ENCODE assay signal across 21 cellular contexts in genomic region chr3:138389144-138389601, GRCh38. TPM values are rescaled to one million over a fixed set of nuclear protein-coding genes. Genes with fewer than 3 reads are reported as not detected.
DNase-seq lines count a peak whose midpoint lies in the region; ATAC-seq and TF ChIP-seq lines count a peak whose summit lies in the region.
"Had no signal": no experiment of that assay in that cellular context is flagged by ENCODE, and none has a peak within 500 bp of the region (broad histone marks: within the 10 kb centered on the region; RNA-seq: fewer than 3 reads in every experiment).

No MANE protein-coding gene starts in this region.

- H3K4me1 ChIP-seq in gastroesophageal sphincter: peaks cover 3 to 18% (median 12%) of the 10 kb centered on the region in 3 donors
- peaks cover 13% of the 10 kb centered on the region for H3K4me1 ChIP-seq in ovary (ENCODE audit: insufficient read depth)
- no peaks in the 10 kb centered on the region for H3K4me1 ChIP-seq in BE2C

- TF ChIP-seq POLR2A in gastroesophageal sphincter (IDR thresholded peaks at IDR 0.05): no peak
- no peak for TF ChIP-seq POLR2A in ovary (IDR thresholded peaks at IDR 0.05)

- H3K4me1 Mint-ChIP-seq in activated T-helper 17 cell treated with anti-CD3 and anti-CD28 coated beads, Interleukin-2, amount 50 U/mL, for 72 hours: no peaks in the 10 kb centered on the region
- H3K4me1 Mint-ChIP-seq: activated B cell treated with CpG ODN at 0.5 μM for 24 hours; activated CD8-positive, alpha-beta memory T cell treated with anti-CD3 and anti-CD28 coated beads, Interleukin-2, amount 10 ng/mL, durations not matched to agents 7 days and 5 days; stimulated activated naive CD8-positive, alpha-beta T cell treated with anti-CD3 and anti-CD28 coated beads, Interleukin-15, amount 100 ng/mL, for 72 hours had no signal

- 76 to 92% methylated on average over 5 to 6 of the region's 6 CpGs for WGBS in gastroesophageal sphincter (ENCODE audit: low coverage in 1 of 2), 2 donors
- WGBS in ovary, 3 donors: 47 to 64% (median 49%) methylated on average over 6 of the region's 6 CpGs

- H3K4me3 ChIP-seq in AG04450 (ENCODE audit: low read depth, low read length) (no peak overlapping the region), gastroesophageal sphincter (no peak overlapping the region), ovary (no peak overlapping the region), BE2C (ENCODE audit: low read depth, low read length) (no peak overlapping the region)
- H3K4me3 ChIP-seq: left lung had no signal

- H3K27ac Mint-ChIP-seq in activated T-helper 17 cell treated with anti-CD3 and anti-CD28 coated beads, Interleukin-2, amount 50 U/mL, for 72 hours: no peak overlapping the region
- H3K27ac Mint-ChIP-seq: activated B cell treated with CpG ODN at 0.5 μM for 24 hours; activated CD8-positive, alpha-beta memory T cell treated with anti-CD3 and anti-CD28 coated beads, Interleukin-2, amount 10 ng/mL, durations not matched to agents 7 days and 5 days; stimulated activated naive CD8-positive, alpha-beta T cell treated with anti-CD3 and anti-CD28 coated beads, Interleukin-15, amount 100 ng/mL, for 72 hours had no signal

- no peak for TF ChIP-seq CTCF in AG04450 (IDR thresholded peaks at IDR 0.05; ENCODE audit: low read depth, low read length)
- no peak for TF ChIP-seq CTCF in gastroesophageal sphincter (IDR thresholded peaks at IDR 0.05)
- TF ChIP-seq CTCF in ovary (IDR thresholded peaks at IDR 0.05): no peak
- TF ChIP-seq CTCF in BE2C (IDR thresholded peaks at IDR 0.05; ENCODE audit: low read depth, low read length): no peak

- no peak for TF ChIP-seq EP300 in gastroesophageal sphincter (IDR thresholded peaks at IDR 0.05)
- no peak for TF ChIP-seq EP300 in ovary (IDR thresholded peaks at IDR 0.05)

- no peaks in the 10 kb centered on the region for H3K9me3 Mint-ChIP-seq in activated T-helper 17 cell treated with anti-CD3 and anti-CD28 coated beads, Interleukin-2, amount 50 U/mL, for 72 hours
- H3K9me3 Mint-ChIP-seq: activated B cell treated with CpG ODN at 0.5 μM for 24 hours; stimulated activated naive CD8-positive, alpha-beta T cell treated with anti-CD3 and anti-CD28 coated beads, Interleukin-15, amount 100 ng/mL, for 72 hours had no signal

- intact Hi-C loops in ovary (cut with DNase I): no loop called here

- H3K27me3 Mint-ChIP-seq in activated T-helper 17 cell treated with anti-CD3 and anti-CD28 coated beads, Interleukin-2, amount 50 U/mL, for 72 hours: peaks cover 6% of the 10 kb centered on the region

- H3K27me3 ChIP-seq in AG04450 (ENCODE audit: control insufficient read depth, insufficient read depth, low read length): no peaks in the 10 kb centered on the region
- H3K27me3 ChIP-seq in gastroesophageal sphincter: no peaks in the 10 kb centered on the region
- no peaks in the 10 kb centered on the region for H3K27me3 ChIP-seq in ovary
- no peaks in the 10 kb centered on the region; the same call in 1 of the 2 replicates for H3K27me3 ChIP-seq in BE2C
- H3K27me3 ChIP-seq: left lung had no signal

- H3K36me3 ChIP-seq in gastroesophageal sphincter: no peaks in the 10 kb centered on the region
- no peaks in the 10 kb centered on the region for H3K36me3 ChIP-seq in ovary
- no peaks in the 10 kb centered on the region for H3K36me3 ChIP-seq in BE2C
- H3K36me3 ChIP-seq: left lung had no signal

- CTCF ChIA-PET in AG04450 (lab: Charles Lee): no interaction called here

- H3K9me3 ChIP-seq in AG04450 (ENCODE audit: control insufficient read depth, insufficient read depth, low read length) (no peaks in the 10 kb centered on the region; the same call in 1 of the 2 replicates), gastroesophageal sphincter (no peaks in the 10 kb centered on the region), ovary (no peaks in the 10 kb centered on the region), BE2C (no peaks in the 10 kb centered on the region)
- H3K9me3 ChIP-seq: left lung had no signal

- H3K4me3 Mint-ChIP-seq in activated T-helper 17 cell treated with anti-CD3 and anti-CD28 coated beads, Interleukin-2, amount 50 U/mL, for 72 hours: no peak overlapping the region
- H3K4me3 Mint-ChIP-seq: activated B cell treated with CpG ODN at 0.5 μM for 24 hours; activated CD8-positive, alpha-beta memory T cell treated with anti-CD3 and anti-CD28 coated beads, Interleukin-2, amount 10 ng/mL, durations not matched to agents 7 days and 5 days; brain; stimulated activated naive CD8-positive, alpha-beta T cell treated with anti-CD3 and anti-CD28 coated beads, Interleukin-15, amount 100 ng/mL, for 72 hours had no signal

- POLR2A ChIA-PET in AG04450 (lab: Yijun Ruan, JAX): no interaction called here

- H3K36me3 Mint-ChIP-seq in activated T-helper 17 cell treated with anti-CD3 and anti-CD28 coated beads, Interleukin-2, amount 50 U/mL, for 72 hours (ENCODE audit: low read depth): no peaks in the 10 kb centered on the region
- H3K36me3 Mint-ChIP-seq: activated CD8-positive, alpha-beta memory T cell treated with anti-CD3 and anti-CD28 coated beads, Interleukin-2, amount 10 ng/mL, durations not matched to agents 7 days and 5 days had no signal

- ATAC-seq in activated T-helper 17 cell treated with anti-CD3 and anti-CD28 coated beads, Interleukin-2, amount 50 U/mL, for 72 hours (replicated peaks): peak; percentile 56
- peak; percentile 6 for ATAC-seq in gastroesophageal sphincter
- ATAC-seq in GM21447 (IDR thresholded peaks at IDR 0.05; ENCODE audit: unreplicated experiment): no peak
- no peak for ATAC-seq in GM19452 (IDR thresholded peaks at IDR 0.05; ENCODE audit: unreplicated experiment)
- ATAC-seq: activated CD8-positive, alpha-beta memory T cell treated with anti-CD3 and anti-CD28 coated beads, Interleukin-2, amount 10 ng/mL, durations not matched to agents 7 days and 5 days; stimulated activated naive CD8-positive, alpha-beta T cell treated with anti-CD3 and anti-CD28 coated beads, Interleukin-15, amount 100 ng/mL, for 72 hours had no signal

- DNase-seq in AG04450 (ENCODE audit: low read depth, low spot score) (no peak), ovary (peak in 1 of 5 donors; percentile 60), GM19240 (ENCODE audit: insufficient read length, low spot score) (no peak), BE2C (no peak)
- DNase-seq: activated B cell treated with CpG ODN at 0.5 μM for 24 hours; activated CD8-positive, alpha-beta memory T cell treated with anti-CD3 and anti-CD28 coated beads, Interleukin-2, amount 10 ng/mL, durations not matched to agents 7 days and 5 days; activated naive CD4-positive, alpha-beta T cell; effector memory CD4-positive, alpha-beta T cell; left lung; NCI-H1105 treated with DMSO at 0.1 percent for 48 hours; NK-92 treated with Interleukin-12 subunit alpha and Interleukin-12 subunit beta, amount 100 ng/mL, for 24 hours; RPMI8226; stimulated activated naive CD8-positive, alpha-beta T cell treated with anti-CD3 and anti-CD28 coated beads, Interleukin-15, amount 100 ng/mL, for 72 hours; T-helper 1 cell had no signal

- H3K27ac ChIP-seq in AG04450 (ENCODE audit: low read depth, low read length) (peak overlapping the region; percentile 84), gastroesophageal sphincter (peak overlapping the region in 2 of 4 donors; percentile 79 to 83), ovary (peak overlapping the region; percentile 54 to 73)
- H3K27ac ChIP-seq: KMS-11, left lung had no signal

RNA-seq across cellular contexts. Expression of gene MRAS, which starts 40.8 kb away (rescaled TPM):
- polyA plus RNA-seq in AG04450 (2011; rRNA removed) (58.3 and 59.1 TPM in 2 replicates), ovary (10 to 100 TPM; 46.4 to 76.2 TPM)
- polyA minus RNA-seq in AG04450 (2011; rRNA and poly(A)+ RNA removed): 45.8 and 60.2 TPM in 2 replicates
- total RNA-seq in activated T-helper 17 cell treated with anti-CD3 and anti-CD28 coated beads, Interleukin-2, amount 50 U/mL, for 72 hours: under 1 TPM; 0.37 to 0.67 TPM
- total RNA-seq in gastroesophageal sphincter (10 to 100 TPM; 31.8 to 58.1 (median 51.8) TPM), ovary (100 to 1,000 TPM in 2 of 7 donors, 10 to 100 TPM in 5; 35.9 to 148 (median 86.0) TPM)
- polyA plus RNA-seq in BE2C (2012; ENCODE audit: insufficient read depth, insufficient read length, low read depth): 0.36 TPM
- total RNA-seq: activated CD8-positive, alpha-beta memory T cell treated with anti-CD3 and anti-CD28 coated beads, Interleukin-2, amount 10 ng/mL, durations not matched to agents 7 days and 5 days had no signal

RNA-seq across cellular contexts. Expression of gene ESYT3, which starts 45.2 kb away (rescaled TPM):
- polyA plus RNA-seq in AG04450 (2011; rRNA removed) (0.01 TPM in 1 of 2 replicates, not detected in the other), ovary (under 1 TPM; 0.53 to 0.70 TPM)
- polyA minus RNA-seq in AG04450 (2011; rRNA and poly(A)+ RNA removed): not detected in 2 replicates
- total RNA-seq in activated T-helper 17 cell treated with anti-CD3 and anti-CD28 coated beads, Interleukin-2, amount 50 U/mL, for 72 hours: under 1 TPM; 0.09 to 0.37 TPM
- total RNA-seq in gastroesophageal sphincter (1 to 10 TPM in 3 of 4 donors, under 1 TPM in 1; 0.93 to 1.9 (median 1.4) TPM), ovary (1 to 10 TPM in 3 of 7 donors, under 1 TPM in 4; 0.48 to 2.0 (median 0.83) TPM)
- polyA plus RNA-seq in BE2C (2012; ENCODE audit: insufficient read depth, insufficient read length, low read depth): 0.28 TPM
- total RNA-seq: activated B cell treated with CpG ODN at 0.5 μM for 24 hours had no signal
- polyA plus RNA-seq: fibroblast of lung had no signal

RNA-seq across cellular contexts. Expression of gene NME9, which starts 59.5 kb away (rescaled TPM):
- polyA plus RNA-seq in AG04450 (2011; rRNA removed) (0.19 TPM in 1 of 2 replicates, not detected in the other), ovary (under 1 TPM; 0.23 to 0.54 TPM)
- 0.22 TPM in 1 of 2 replicates, not detected in the other for polyA minus RNA-seq in AG04450 (2011; rRNA and poly(A)+ RNA removed)
- 1 to 10 TPM; 1.6 to 6.8 TPM for total RNA-seq in activated T-helper 17 cell treated with anti-CD3 and anti-CD28 coated beads, Interleukin-2, amount 50 U/mL, for 72 hours
- total RNA-seq in gastroesophageal sphincter (under 1 TPM in 2 of 4 donors, not detected in 2; 0.47 to 0.54 TPM), ovary (1 to 10 TPM in 3 of 7 donors, under 1 TPM in 4; 0.43 to 9.8 (median 0.82) TPM)
- 0.42 TPM for polyA plus RNA-seq in BE2C (2012; ENCODE audit: insufficient read depth, insufficient read length, low read depth)
- total RNA-seq: activated B cell treated with CpG ODN at 0.5 μM for 24 hours; activated CD8-positive, alpha-beta memory T cell treated with anti-CD3 and anti-CD28 coated beads, Interleukin-2, amount 10 ng/mL, durations not matched to agents 7 days and 5 days; fibroblast of lung had no signal
- polyA plus RNA-seq: fibroblast of lung had no signal

Comparison
In these comparisons a context has a peak if more than half of its experiments do, and no peak if none do; other contexts are left out.
1. ATAC-seq: peak in activated T-helper 17 cell treated with anti-CD3 and anti-CD28 coated beads, Interleukin-2, amount 50 U/mL, for 72 hours (single experiment) and gastroesophageal sphincter (single experiment); none in GM21447 (single experiment) and GM19452 (single experiment).
2. RNA of gene MRAS, which starts 40.8 kb away (total RNA-seq): 35.9 to 148 TPM in ovary and 31.8 to 58.1 TPM in gastroesophageal sphincter; 0.37 to 0.67 TPM in activated T-helper 17 cell treated with anti-CD3 and anti-CD28 coated beads, Interleukin-2, amount 50 U/mL, for 72 hours; every median in the first group is over 10 times any median in the second.